ENCODE assay signal across 8 cellular contexts in the genomic region with DNA sequence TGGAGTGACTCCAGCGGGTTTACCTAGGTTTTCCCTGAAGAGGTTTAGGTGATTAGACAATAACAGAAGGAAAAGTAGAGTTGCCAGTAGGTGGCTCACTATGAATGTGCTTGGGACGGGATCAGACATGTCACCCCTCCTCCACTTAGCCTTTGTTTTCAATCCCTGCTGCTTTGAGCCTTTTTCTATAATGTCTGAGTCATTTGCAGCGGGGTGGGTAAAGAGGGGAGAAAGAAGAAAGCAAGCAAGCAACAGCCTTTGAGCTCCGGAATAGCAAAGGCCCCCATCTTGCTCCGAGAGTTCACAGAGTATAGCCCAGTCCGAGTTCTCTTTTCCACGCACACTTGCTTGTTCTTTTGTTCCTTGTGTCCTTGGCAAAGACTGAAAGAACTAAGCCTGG.
DNase-seq lines count a peak whose midpoint lies in the region; ATAC-seq and TF ChIP-seq lines count a peak whose summit lies in the region.

No MANE protein-coding gene starts in this region.

- no peaks in the 10 kb centered on the region for H3K27me3 ChIP-seq in gastrocnemius medialis
- H3K27me3 ChIP-seq in CD8-positive, alpha-beta memory T cell (ENCODE audit: insufficient read depth, low read length, poor library complexity, severe bottlenecking) = no peaks in the 10 kb centered on the region

- DNase-seq in ELR (ENCODE audit: low read depth) (peak; percentile 88), NCI-H2081 (lab: John Stamatoyannopoulos, UW) (peak; percentile 51 to 63), astrocyte of the hippocampus (ENCODE audit: low read depth, low spot score) (peak; percentile 94), hypothalamus (lab: John Stamatoyannopoulos, UW) (peak in 38 of 51 donors; percentile 21 to 96 (median 68)), gastrocnemius medialis (peak in 1 of 2 donors; percentile 14), erythroblast (lab: John Stamatoyannopoulos, UW) (no peak)
- DNase-seq in effector CD8-positive, alpha-beta T cell (lab: John Stamatoyannopoulos, UW) = no peak
- DNase-seq in CD8-positive, alpha-beta memory T cell = no peak

- intact Hi-C loops in gastrocnemius medialis (cut with DNase I; ENCODE audit: low total_unique reads) = no loop called here

- H3K36me3 Mint-ChIP-seq in CD8-positive, alpha-beta memory T cell = no peaks in the 10 kb centered on the region

- TF ChIP-seq CTCF in gastrocnemius medialis (IDR thresholded peaks at IDR 0.05 in 4 of 5, conservative IDR thresholded peaks at IDR 0.05 in 1 of 5) = peak in 4 of 5 experiments; percentile 24 to 61 (median 48)

- peak; percentile 93 to 97 for ATAC-seq in gastrocnemius medialis

- no peaks in the 10 kb centered on the region for H3K27me3 Mint-ChIP-seq in CD8-positive, alpha-beta memory T cell

- TF ChIP-seq POLR2A in gastrocnemius medialis (IDR thresholded peaks at IDR 0.05) = no peak
- TF ChIP-seq POLR2A in erythroblast (IDR thresholded peaks at IDR 0.05; ENCODE audit: low read length) = no peak

- in situ Hi-C loops in gastrocnemius medialis (cut with MboI; ENCODE audit: low sequenced_read_pairs in 4 of 4) = loop anchor here in 2 of 4 donors (25.0 kb wide), 1 partner anchor 555 kb away; a partner anchor contains a TSS

- H3K27ac ChIP-seq in gastrocnemius medialis = peak overlapping the region; percentile 60 to 72 (median 68)
- no peak overlapping the region for H3K27ac ChIP-seq in CD8-positive, alpha-beta memory T cell (ENCODE audit: low read depth, low read length)

- POLR2A ChIA-PET in CD8-positive, alpha-beta memory T cell (lab: Charles Lee) = no interaction called here

- H3K4me3 Mint-ChIP-seq in CD8-positive, alpha-beta memory T cell = no peak overlapping the region

- H3K4me1 Mint-ChIP-seq in CD8-positive, alpha-beta memory T cell = no peaks in the 10 kb centered on the region

- no peaks in the 10 kb centered on the region for H3K9me3 ChIP-seq in gastrocnemius medialis
- no peaks in the 10 kb centered on the region for H3K9me3 ChIP-seq in CD8-positive, alpha-beta memory T cell (ENCODE audit: low read length)

- no peaks in the 10 kb centered on the region for H3K36me3 ChIP-seq in gastrocnemius medialis
- H3K36me3 ChIP-seq in CD8-positive, alpha-beta memory T cell (ENCODE audit: insufficient read depth, low read length) = no peaks in the 10 kb centered on the region

- peaks cover 0 to 9% (median 0%) of the 10 kb centered on the region in 5 donors for H3K9me3 Mint-ChIP-seq in CD8-positive, alpha-beta memory T cell

- no peak overlapping the region for H3K27ac Mint-ChIP-seq in CD8-positive, alpha-beta memory T cell

- CTCF ChIA-PET in CD8-positive, alpha-beta memory T cell (lab: Charles Lee) = no interaction called here

- peak overlapping the region; percentile 34 to 51 (median 46) for H3K4me3 ChIP-seq in gastrocnemius medialis
- H3K4me3 ChIP-seq in CD8-positive, alpha-beta memory T cell (ENCODE audit: low read length) = no peak overlapping the region

- H3K4me1 ChIP-seq in gastrocnemius medialis = peaks cover 0 to 4% of the 10 kb centered on the region in 2 donors
- no peaks in the 10 kb centered on the region for H3K4me1 ChIP-seq in CD8-positive, alpha-beta memory T cell (ENCODE audit: insufficient read depth, low read length)

Comparison
In these comparisons a context has a peak if more than half of its experiments do, and no peak if none do; other contexts are left out.
1. DNase-seq: peak in ELR (single experiment), NCI-H2081 (2 of 2), astrocyte of the hippocampus (single experiment) and hypothalamus (38 of 51); none in effector CD8-positive, alpha-beta T cell (single experiment), erythroblast (0 of 2) and CD8-positive, alpha-beta memory T cell (0 of 5).